In the genomic region with DNA sequence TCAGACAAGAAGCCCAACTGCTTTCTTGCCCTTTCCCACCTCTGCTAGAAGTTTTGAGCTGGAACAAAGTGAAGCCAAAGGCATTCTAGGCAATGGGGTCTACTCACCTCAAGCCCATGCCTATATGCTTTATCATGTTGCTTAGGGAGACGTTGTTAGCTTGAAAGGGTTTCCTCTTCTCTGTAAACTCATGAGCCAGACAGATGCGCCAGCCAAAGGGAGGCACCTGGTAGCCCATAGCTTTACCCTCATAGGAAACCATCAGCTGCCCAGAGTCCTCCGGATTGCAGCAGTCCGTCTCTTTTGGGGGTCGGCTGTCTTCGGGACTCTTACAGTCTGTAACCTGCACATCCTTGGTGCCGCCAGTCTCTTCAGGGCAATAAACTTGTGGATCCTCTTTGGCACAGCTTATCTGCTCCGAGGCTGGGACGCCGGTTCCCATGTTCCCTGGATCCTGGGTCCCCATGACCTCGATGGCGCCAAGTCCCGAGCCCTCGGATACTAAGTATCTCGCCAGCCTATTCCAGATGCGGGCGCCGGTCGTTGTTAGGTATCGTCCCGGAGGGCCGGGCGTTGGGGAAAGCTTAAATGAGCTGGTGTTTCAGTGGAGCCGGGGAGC, we compare ENCODE assay signal across 6 cellular contexts. TPM values are rescaled to one million over a fixed set of nuclear protein-coding genes. Genes with fewer than 3 reads are reported as not detected.
DNase-seq lines count a peak whose midpoint lies in the region; ATAC-seq and TF ChIP-seq lines count a peak whose summit lies in the region.

No MANE protein-coding gene starts in this region.

- peaks cover 48% of the 10 kb centered on the region for H3K36me3 ChIP-seq in HUES6 (ENCODE audit: control insufficient read depth, insufficient read depth, low read length)

- H3K4me1 ChIP-seq in HUES6 (ENCODE audit: control insufficient read depth, insufficient read depth, low read length), result peaks cover 18% of the 10 kb centered on the region

- CTCF ChIA-PET in GM10248 (lab: Yijun Ruan, JAX), result interaction anchor here (0.8 to 13.3 kb wide), 17 partner anchors 8 to 144 kb away, joined by 3 to 134 read pairs (median 4); a partner anchor contains a TSS

- H3K36me3 Mint-ChIP-seq in brain, result peaks cover 55% of the 10 kb centered on the region
- peaks cover 41% of the 10 kb centered on the region for H3K36me3 Mint-ChIP-seq in nephron progenitor cell (ENCODE audit: low read depth)

- H3K9me3 Mint-ChIP-seq in brain (no peaks in the 10 kb centered on the region), nephron progenitor cell (no peaks in the 10 kb centered on the region)

- peak overlapping the region; percentile 80 for H3K4me3 ChIP-seq in HUES6 (ENCODE audit: low read depth, low read length)

- H3K4me3 Mint-ChIP-seq in brain, result peak overlapping the region; percentile 89 to 95 (median 94)
- peak overlapping the region; percentile 92 for H3K4me3 Mint-ChIP-seq in nephron progenitor cell

- POLR2A ChIA-PET in GM10248 (lab: Yijun Ruan, JAX), result interaction anchor here (1.4 to 3.1 kb wide), 4 partner anchors 9 to 19 kb away, joined by 3 to 20 read pairs (median 6); a partner anchor contains a TSS

- ATAC-seq in HG03571 (IDR thresholded peaks at IDR 0.05; ENCODE audit: unreplicated experiment), result no peak

- H3K27me3 Mint-ChIP-seq in brain, result peaks cover 7% of the 10 kb centered on the region
- peaks cover 8% of the 10 kb centered on the region for H3K27me3 Mint-ChIP-seq in nephron progenitor cell (ENCODE audit: low read depth, poor library complexity)

- H3K9ac ChIP-seq in HUES6 (ENCODE audit: low read length), result peak overlapping the region; percentile 67

- DNase-seq in nephron progenitor cell, result no peak
- DNase-seq in cerebellum (ENCODE audit: low spot score), result no peak
- DNase-seq in GM10248 (ENCODE audit: extremely low spot score), result no peak

- peak overlapping the region; percentile 40; the same call in 1 of the 2 replicates for H3K27ac ChIP-seq in HUES6 (ENCODE audit: low read depth, low read length)

- H3K4me1 Mint-ChIP-seq in brain (peaks cover 50% of the 10 kb centered on the region), nephron progenitor cell (peaks cover 40% of the 10 kb centered on the region)

- no peaks in the 10 kb centered on the region for H3K27me3 ChIP-seq in HUES6 (ENCODE audit: control insufficient read depth, insufficient read depth, low read length)

- H3K27ac Mint-ChIP-seq in brain (peak overlapping the region; percentile 74 to 97 (median 85)), nephron progenitor cell (no peak overlapping the region)

- no peaks in the 10 kb centered on the region for H3K9me3 ChIP-seq in HUES6 (ENCODE audit: control insufficient read depth, insufficient read depth, low read depth, low read length)

- TF ChIP-seq CTCF in brain (conservative IDR thresholded peaks at IDR 0.05) (no peak), nephron progenitor cell (IDR thresholded peaks at IDR 0.05) (no peak), GM10248 (IDR thresholded peaks at IDR 0.05; ENCODE audit: control extremely low read depth, extremely low read depth, low read depth, missing control alignments) (no peak)

RNA-seq across cellular contexts. Expression of a gene that starts 0.7 kb away (rescaled TPM):
- 56.0 TPM for polyA plus RNA-seq in brain (ENCODE audit: insufficient read depth, low read depth, low replicate concordance)
- total RNA-seq in cerebellum, result 56.0 TPM

RNA-seq across cellular contexts. Expression of a gene that starts 0.7 kb away (rescaled TPM):
- polyA plus RNA-seq in brain (ENCODE audit: insufficient read depth, low read depth, low replicate concordance), result 34.4 TPM
- 16.4 TPM for total RNA-seq in cerebellum

RNA-seq across cellular contexts. Expression of a gene that starts 5.7 kb away (rescaled TPM):
- polyA plus RNA-seq in brain (ENCODE audit: insufficient read depth, low read depth, low replicate concordance), result 9.4 TPM
- total RNA-seq in cerebellum, result not detected

RNA-seq across cellular contexts. Expression of a gene that starts 15.9 kb away (rescaled TPM):
- 82.7 TPM for polyA plus RNA-seq in brain (ENCODE audit: insufficient read depth, low read depth, low replicate concordance)
- 23.5 TPM for total RNA-seq in cerebellum

RNA-seq across cellular contexts. Expression of a gene that starts 16.4 kb away (rescaled TPM):
- polyA plus RNA-seq in brain (ENCODE audit: insufficient read depth, low read depth, low replicate concordance), result 181 TPM
- 29.4 TPM for total RNA-seq in cerebellum
